In the genomic region with DNA sequence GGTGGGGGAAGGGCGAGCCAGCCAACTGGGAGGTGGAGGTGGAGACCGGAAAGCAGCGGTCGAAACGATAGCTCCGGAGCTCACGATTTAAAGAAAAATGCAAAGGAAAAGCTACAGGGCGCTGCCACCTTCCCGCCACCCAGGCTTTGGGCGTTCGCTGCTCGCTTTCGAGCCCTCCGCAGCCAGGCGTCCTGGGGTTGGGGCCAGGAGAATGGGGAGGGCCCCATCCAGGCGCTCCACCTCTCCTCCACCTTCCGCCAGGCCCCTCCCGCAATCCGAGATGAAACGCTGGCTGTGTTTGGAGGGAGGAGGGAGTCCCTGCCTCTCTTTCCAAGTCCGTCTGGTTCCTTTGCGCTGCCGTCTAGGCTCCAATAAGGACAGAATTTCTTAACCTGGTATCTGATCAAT, we compare ENCODE assay signal across 8 cellular contexts. TPM values are rescaled to one million over a fixed set of nuclear protein-coding genes. Genes with fewer than 3 reads are reported as not detected.
A peak's percentile ranks its signal among the peaks of the same experiment; 100 is the strongest.
DNase-seq lines count a peak whose midpoint lies in the region; ATAC-seq and TF ChIP-seq lines count a peak whose summit lies in the region.

No MANE protein-coding gene starts in this region.

- no peaks in the 10 kb centered on the region for H3K79me2 ChIP-seq in OCI-LY1 (ENCODE audit: insufficient read depth, low read length)

- H3K9me3 ChIP-seq in OCI-LY1 (ENCODE audit: low read length), result no peaks in the 10 kb centered on the region

- H3K4me1 Mint-ChIP-seq in activated naive CD4-positive, alpha-beta T cell treated with anti-CD3 and anti-CD28 coated beads for 36 hours (ENCODE audit: low read depth), result peaks cover 16% of the 10 kb centered on the region

- peaks cover 25% of the 10 kb centered on the region for H3K27me3 Mint-ChIP-seq in activated naive CD4-positive, alpha-beta T cell treated with anti-CD3 and anti-CD28 coated beads for 36 hours (ENCODE audit: low read depth)

- no peaks in the 10 kb centered on the region for H3F3A ChIP-seq in OCI-LY1 (ENCODE audit: insufficient read depth, low read length)

- peak overlapping the region; percentile 61 for H3K4me3 ChIP-seq in OCI-LY1 (ENCODE audit: low read depth, low read length, poor library complexity, severe bottlenecking)
- H3K4me3 ChIP-seq in cardiac fibroblast (replicated peaks in 1 of 2; ENCODE audit: low read depth in 2 of 2, low read length in 2 of 2), result peak overlapping the region; percentile 55 to 58

- H3K9ac ChIP-seq in OCI-LY1 (ENCODE audit: low read length), result peak overlapping the region; percentile 36; the same call in 1 of the 2 replicates

- H3K27ac Mint-ChIP-seq in activated naive CD4-positive, alpha-beta T cell treated with anti-CD3 and anti-CD28 coated beads for 36 hours, result peak overlapping the region; percentile 69

- 0 out of 2 replicates have a peak overlapping the region, but pooled peaks have one; percentile 58 for H2AFZ ChIP-seq in OCI-LY1 (ENCODE audit: low read length)

- ATAC-seq in HG03439 (IDR thresholded peaks at IDR 0.05; ENCODE audit: unreplicated experiment), result peak; percentile 2
- ATAC-seq in left lobe of liver, result peak; percentile 60

- TF ChIP-seq CTCF in OCI-LY1 (IDR thresholded peaks at IDR 0.05; ENCODE audit: low read length) (no peak), cardiac fibroblast (IDR thresholded peaks at IDR 0.05; ENCODE audit: low read depth, low read length) (no peak)

- no peaks in the 10 kb centered on the region for H3K36me3 ChIP-seq in OCI-LY1 (ENCODE audit: insufficient read depth, low read length)

- H3K36me3 Mint-ChIP-seq in activated naive CD4-positive, alpha-beta T cell treated with anti-CD3 and anti-CD28 coated beads for 36 hours (ENCODE audit: low read depth), result peaks cover 4% of the 10 kb centered on the region

- H3K4me1 ChIP-seq in OCI-LY1 (ENCODE audit: insufficient read depth, low read length, severe bottlenecking), result peaks cover 16% of the 10 kb centered on the region

- peak overlapping the region; percentile 78 for H3K4me2 ChIP-seq in OCI-LY1 (ENCODE audit: low read length)

- intact Hi-C loops in activated naive CD4-positive, alpha-beta T cell treated with anti-CD3 and anti-CD28 coated beads for 36 hours (cut with micrococcal nuclease), result loop anchor here (1.0 to 10.0 kb wide), 8 partner anchors 80 to 463 kb away; partner anchors contain the start of genes CAT, LMO2 and NAT10

- H3K9me3 Mint-ChIP-seq in activated naive CD4-positive, alpha-beta T cell treated with anti-CD3 and anti-CD28 coated beads for 36 hours, result no peaks in the 10 kb centered on the region

- CTCF ChIA-PET in activated naive CD4-positive, alpha-beta T cell treated with anti-CD3 and anti-CD28 coated beads for 36 hours (lab: Charles Lee), result interaction anchor here (0.6 to 6.8 kb wide), 18 partner anchors 8 to 361 kb away, joined by 3 to 71 read pairs (median 4); no protein-coding TSS in a partner anchor

- H3K9me2 ChIP-seq in OCI-LY1 (ENCODE audit: low read depth, low read length), result no peaks in the 10 kb centered on the region

- H3K4me3 Mint-ChIP-seq in activated naive CD4-positive, alpha-beta T cell treated with anti-CD3 and anti-CD28 coated beads for 36 hours, result peak overlapping the region; percentile 76

- H4K20me1 ChIP-seq in OCI-LY1 (ENCODE audit: insufficient read depth, low read length), result no peaks in the 10 kb centered on the region

- H3K27me3 ChIP-seq in OCI-LY1 (ENCODE audit: insufficient read depth, low read length), result no peaks in the 10 kb centered on the region

- no peak for DNase-seq in activated naive CD4-positive, alpha-beta T cell treated with anti-CD3 and anti-CD28 coated beads for 36 hours
- DNase-seq in activated naive CD4-positive, alpha-beta T cell treated with Interleukin-2 at 50 U/mL for 16 hours, result no peak
- peak; percentile 59 to 62 for DNase-seq in cardiac fibroblast (ENCODE audit: low read depth in 2 of 2)
- peak; percentile 88 for DNase-seq in left lobe of liver (ENCODE audit: low spot score)
- DNase-seq in stimulated activated naive CD4-positive, alpha-beta T cell treated with Interleukin-2 at 50 U/mL for 16 hours (lab: John Stamatoyannopoulos, UW), result peak; percentile 59
- no peak for DNase-seq in NK-92 (lab: John Stamatoyannopoulos, UW; ENCODE audit: unreplicated experiment)

- H3K27ac ChIP-seq in OCI-LY1 (ENCODE audit: low read depth, low read length, poor library complexity, severe bottlenecking), result no peak overlapping the region

RNA-seq across cellular contexts. Expression of gene ABTB2, which starts 0.5 kb away (rescaled TPM):
- 1 to 10 TPM; 3.1 to 3.7 TPM for total RNA-seq in activated naive CD4-positive, alpha-beta T cell treated with anti-CD3 and anti-CD28 coated beads for 36 hours
- 11.4 TPM for total RNA-seq in left lobe of liver

Comparison
In these comparisons a context has a peak if more than half of its experiments do, and no peak if none do; other contexts are left out.
1. DNase-seq: peak in cardiac fibroblast (2 of 2), left lobe of liver (single experiment) and stimulated activated naive CD4-positive, alpha-beta T cell treated with Interleukin-2 at 50 U/mL for 16 hours (single experiment); none in activated naive CD4-positive, alpha-beta T cell treated with anti-CD3 and anti-CD28 coated beads for 36 hours (single experiment), activated naive CD4-positive, alpha-beta T cell treated with Interleukin-2 at 50 U/mL for 16 hours (single experiment) and NK-92 (single experiment).